ENCODE assay signal across 26 cellular contexts in genomic region chr2:45680351-45680967, GRCh38. TPM values are rescaled to one million over a fixed set of nuclear protein-coding genes. Genes with fewer than 3 reads are reported as not detected.
DNase-seq lines count a peak whose midpoint lies in the region; ATAC-seq and TF ChIP-seq lines count a peak whose summit lies in the region.
"Had no signal": no experiment of that assay in that cellular context is flagged by ENCODE, and none has a peak within 500 bp of the region (broad histone marks: within the 10 kb centered on the region; RNA-seq: fewer than 3 reads in every experiment).

No MANE protein-coding gene starts in this region.

- H3K9me3 ChIP-seq in Karpas-422 (ENCODE audit: low read length) (no peaks in the 10 kb centered on the region), colonic mucosa (no peaks in the 10 kb centered on the region), right lobe of liver (no peaks in the 10 kb centered on the region), stomach (no peaks in the 10 kb centered on the region)

- no peak for DNase-seq in Karpas-422
- peak; percentile 39 for DNase-seq in colonic mucosa
- no peak for DNase-seq in right lobe of liver
- DNase-seq in stomach = no peak
- no peak for DNase-seq in NCI-H146 (lab: John Stamatoyannopoulos, UW)
- no peak for DNase-seq in SIG-M5 treated with dmso at 0.1 percent for 504 hours (lab: John Stamatoyannopoulos, UW; ENCODE audit: unreplicated experiment)
- no peak for DNase-seq in NCI-H82 (lab: John Stamatoyannopoulos, UW)
- DNase-seq in activated CD4-positive, CD25-positive, alpha-beta regulatory T cell (lab: John Stamatoyannopoulos, UW) = no peak
- DNase-seq: CD8-positive, alpha-beta memory T cell; DMS 273 treated with DMSO at 0.1 percent for 48 hours; DMS79; EL; GDM1; HCEC 1CT; IMR-90; KG1; NCI-H1048; NCI-H1417 treated with DMSO at 0.1 percent for 48 hours; NCI-H187 treated with DMSO at 0.1 percent for 48 hours; NCI-H2107; NCI-H446; NCI-H524 treated with DMSO at 0.1 percent for 48 hours; RPMI8226; SHP77 had no signal

- 28% methylated on average over 6 of the region's 6 CpGs for WGBS in right lobe of liver (ENCODE audit: insufficient coverage, low coverage, low lambda C conversion rate, missing lambda C conversion rate)
- WGBS in stomach, 5 donors = 26 to 48% (median 30%) methylated on average over 6 of the region's 6 CpGs

- H3K4me1 ChIP-seq in Karpas-422 (ENCODE audit: low read length) = peaks cover 95% of the 10 kb centered on the region
- H3K4me1 ChIP-seq in colonic mucosa = peaks cover 6% of the 10 kb centered on the region
- peaks cover 0 to 9% (median 4%) of the 10 kb centered on the region in 4 donors for H3K4me1 ChIP-seq in right lobe of liver
- H3K4me1 ChIP-seq in stomach = peaks cover 31 to 72% (median 58%) of the 10 kb centered on the region in 4 donors

- H4K20me1 ChIP-seq in Karpas-422 (ENCODE audit: insufficient read depth, low read depth, low read length) = peaks cover 4% of the 10 kb centered on the region; the same call in 1 of the 2 replicates

- no peak for TF ChIP-seq CTCF in colonic mucosa (IDR thresholded peaks at IDR 0.05)
- no peak for TF ChIP-seq CTCF in right lobe of liver (IDR thresholded peaks at IDR 0.05)
- no peak for TF ChIP-seq CTCF in stomach (IDR thresholded peaks at IDR 0.05)

- H3K27ac ChIP-seq in Karpas-422 (ENCODE audit: low read length) (peak overlapping the region; percentile 40; the same call in 1 of the 2 replicates), colonic mucosa (no peak overlapping the region), right lobe of liver (no peak overlapping the region), stomach (peak overlapping the region in 3 of 5 donors; percentile 11 to 51 (median 39))
- H3K27ac ChIP-seq: SK-N-MC had no signal

- no peak for TF ChIP-seq EP300 in stomach (IDR thresholded peaks at IDR 0.05)

- no peak overlapping the region for H2AFZ ChIP-seq in Karpas-422 (ENCODE audit: low read length)

- intact Hi-C loops in colonic mucosa (cut with DNase I) = no loop called here
- intact Hi-C loops in right lobe of liver (cut with DNase I) = no loop called here
- intact Hi-C loops in stomach (cut with DNase I; ENCODE audit: low total_unique reads) = no loop called here

- no peak overlapping the region for H3K4me3 ChIP-seq in Karpas-422 (ENCODE audit: low read length)
- H3K4me3 ChIP-seq in colonic mucosa = no peak overlapping the region
- no peak overlapping the region for H3K4me3 ChIP-seq in right lobe of liver
- H3K4me3 ChIP-seq in stomach = no peak overlapping the region
- H3K4me3 ChIP-seq: GM12878, SK-N-MC had no signal

- peak overlapping the region; percentile 18 for H3K4me2 ChIP-seq in Karpas-422 (ENCODE audit: low read depth, low read length, poor library complexity, severe bottlenecking)

- no peaks in the 10 kb centered on the region for H3K27me3 ChIP-seq in Karpas-422 (ENCODE audit: low read length)
- H3K27me3 ChIP-seq in colonic mucosa = no peaks in the 10 kb centered on the region
- no peaks in the 10 kb centered on the region for H3K27me3 ChIP-seq in right lobe of liver
- no peaks in the 10 kb centered on the region for H3K27me3 ChIP-seq in stomach

- H3K9ac ChIP-seq in Karpas-422 (ENCODE audit: low read length) (no peak overlapping the region), colonic mucosa (ENCODE audit: low read depth in 2 of 2, low read length in 2 of 2) (no peak overlapping the region)

- H3K9me2 ChIP-seq in Karpas-422 (replicated peaks; ENCODE audit: insufficient read depth, low read length) = no peaks in the 10 kb centered on the region

- ATAC-seq in right lobe of liver = peak; percentile 40 to 75 (median 60)
- ATAC-seq: GM12878 had no signal

- peaks cover 99% of the 10 kb centered on the region for H3K79me2 ChIP-seq in Karpas-422 (ENCODE audit: low read length)

- no peak for TF ChIP-seq POLR2A in right lobe of liver (IDR thresholded peaks at IDR 0.05)
- TF ChIP-seq POLR2A in stomach (IDR thresholded peaks at IDR 0.05) = no peak

- peaks cover 7% of the 10 kb centered on the region; the same call in 1 of the 2 replicates for H3K36me3 ChIP-seq in Karpas-422 (ENCODE audit: insufficient read depth, low read length)
- no peaks in the 10 kb centered on the region for H3K36me3 ChIP-seq in colonic mucosa
- no peaks in the 10 kb centered on the region for H3K36me3 ChIP-seq in right lobe of liver
- no peaks in the 10 kb centered on the region for H3K36me3 ChIP-seq in stomach

RNA-seq across cellular contexts. Expression of gene PRKCE, which starts 29.0 kb away (rescaled TPM):
- 61.8 and 94.7 TPM in 2 replicates for total RNA-seq in Karpas-422 (2014; rRNA removed; shearing (Covaris generic); ENCODE audit: low replicate concordance)
- 10 to 100 TPM; 17.5 to 25.8 TPM for total RNA-seq in colonic mucosa
- 10 to 100 TPM in 4 of 6 experiments, 1 to 10 TPM in 2; 5.2 to 18.8 (median 11.0) TPM for total RNA-seq in right lobe of liver
- total RNA-seq in stomach = 10 to 100 TPM in 4 of 5 donors, 1 to 10 TPM in 1; 9.8 to 92.0 (median 25.2) TPM
- 1 to 10 TPM; 2.0 to 2.9 (median 2.1) TPM for polyA plus RNA-seq in stomach

Comparison
In these comparisons a context has a peak if more than half of its experiments do, and no peak if none do; other contexts are left out.
1. H3K27ac ChIP-seq: peak in Karpas-422 (single experiment) and stomach (3 of 5); none in colonic mucosa (single experiment) and right lobe of liver (0 of 3).